Comparison of ENCODE assay signal across 10 cellular contexts in genomic region chr1:246591504-246591903, GRCh38.
DNase-seq lines count a peak whose midpoint lies in the region; ATAC-seq, FAIRE-seq and TF ChIP-seq lines count a peak whose summit lies in the region.
"Had no signal": no experiment of that assay in that cellular context is flagged by ENCODE, and none has a peak within 500 bp of the region (broad histone marks: within the 10 kb centered on the region; RNA-seq: fewer than 3 reads in every experiment).

No MANE protein-coding gene starts in this region.

- DNase-seq in GM12864 (ENCODE audit: low read depth) (peak; percentile 53), D721Med (ENCODE audit: insufficient read length, low spot score) (no peak), NCI-H774 (lab: John Stamatoyannopoulos, UW) (no peak), DMS53 (lab: John Stamatoyannopoulos, UW) (no peak), NCI-H748 treated with DMSO at 0.1 percent for 48 hours (lab: John Stamatoyannopoulos, UW) (no peak)
- DNase-seq: DMS 273 treated with DMSO at 0.1 percent for 48 hours had no signal

- no peak for FAIRE-seq in D721Med (lab: Jason Lieb, UNC)

- ATAC-seq in GM19035 (IDR thresholded peaks at IDR 0.05; ENCODE audit: unreplicated experiment) = peak; percentile 98
- peak; percentile 96 for ATAC-seq in HG02678 (IDR thresholded peaks at IDR 0.05; ENCODE audit: unreplicated experiment)
- peak; percentile 79 for ATAC-seq in HG03575 (IDR thresholded peaks at IDR 0.05; ENCODE audit: extremely low read depth, insufficient number of reproducible peaks, low FRiP score, unreplicated experiment)

- TF ChIP-seq CTCF in GM12864 (IDR thresholded peaks at IDR 0.05; ENCODE audit: low read depth, low read length, missing control alignments) (no peak), D721Med (IDR thresholded peaks at IDR 0.05; ENCODE audit: insufficient read depth, missing control alignments) (no peak)

- no peak overlapping the region; the same call in 1 of the 2 replicates for H3K4me3 ChIP-seq in GM12864 (ENCODE audit: low read depth, low read length)
- H3K4me3 ChIP-seq: Peyer's patch had no signal
